8 cellular contexts compared by ENCODE assay signal in the genomic region with DNA sequence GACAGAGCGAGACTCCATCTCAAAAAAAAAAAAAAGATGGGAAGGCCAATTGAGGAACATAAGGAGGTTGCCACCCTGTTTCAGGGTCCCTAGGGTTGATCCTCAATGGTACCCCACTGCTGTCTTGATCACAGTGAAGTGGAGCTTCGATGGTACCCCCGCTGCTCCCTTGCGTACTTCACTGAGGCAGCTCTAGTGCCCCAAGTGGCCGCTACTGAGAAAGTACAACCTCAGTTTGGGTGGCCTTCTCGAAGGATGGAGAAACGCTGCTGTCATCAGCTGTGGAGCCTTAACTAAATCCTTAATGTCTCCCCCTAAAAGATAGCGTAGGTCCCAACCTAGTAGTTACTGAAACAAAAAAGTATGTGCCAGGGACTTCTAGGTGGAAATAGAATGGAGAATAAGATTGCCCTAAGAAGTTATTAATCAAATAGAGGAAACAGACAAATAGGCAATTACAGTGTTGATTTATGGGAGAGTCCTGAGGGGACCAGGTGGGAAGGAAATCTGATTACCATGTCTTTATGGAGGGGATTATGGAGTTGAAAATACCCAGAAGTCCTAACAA. TPM values are rescaled to one million over a fixed set of nuclear protein-coding genes. Genes with fewer than 3 reads are reported as not detected.
DNase-seq lines count a peak whose midpoint lies in the region; ATAC-seq and TF ChIP-seq lines count a peak whose summit lies in the region.

No MANE protein-coding gene starts in this region.

- no peaks in the 10 kb centered on the region for H3K79me2 ChIP-seq in H9 (ENCODE audit: insufficient read depth, low read length)
- no peaks in the 10 kb centered on the region for H3K79me2 ChIP-seq in OCI-LY3 (ENCODE audit: low read length)

- peak; percentile 18 to 68 (median 61) for DNase-seq in CD8-positive, alpha-beta T cell
- peak; percentile 58 for DNase-seq in H9
- DNase-seq in activated gamma-delta T cell treated with anti-CD3 and anti-CD28 coated beads, Interleukin-2, amount 50 U/mL, for 16 hours (ENCODE audit: low read depth): peak; percentile 37
- no peak for DNase-seq in Right ventricle myocardium superior
- DNase-seq in sigmoid colon: peak; percentile 72

- intact Hi-C loops in CD8-positive, alpha-beta T cell (cut with DNase I, micrococcal nuclease): no loop called here
- intact Hi-C loops in Right ventricle myocardium superior (cut with DNase I): no loop called here
- intact Hi-C loops in sigmoid colon (cut with DNase I): no loop called here

- H2BK120ac ChIP-seq in H9 (ENCODE audit: low read depth, low read length, poor library complexity, severe bottlenecking): no peak overlapping the region

- H2AK5ac ChIP-seq in H9 (ENCODE audit: insufficient read length, low read length): no peak overlapping the region

- H3K4me3 ChIP-seq in CD8-positive, alpha-beta T cell (ENCODE audit: low read depth, low read length): no peak overlapping the region
- H3K4me3 ChIP-seq in OCI-LY3 (ENCODE audit: low read length) (no peak overlapping the region), sigmoid colon (no peak overlapping the region)

- peaks cover 16% of the 10 kb centered on the region for H3K4me1 Mint-ChIP-seq in CD8-positive, alpha-beta T cell (ENCODE audit: low read depth)
- peaks cover 7 to 13% of the 10 kb centered on the region in 2 experiments for H3K4me1 Mint-ChIP-seq in H9

- H3K4me2 ChIP-seq in H9 (ENCODE audit: insufficient read depth, insufficient read length, low read length): no peak overlapping the region
- H3K4me2 ChIP-seq in OCI-LY3 (ENCODE audit: low read length): no peak overlapping the region

- peaks cover 18% of the 10 kb centered on the region for H3K4me1 ChIP-seq in CD8-positive, alpha-beta T cell (ENCODE audit: insufficient read depth, low read length)
- H3K4me1 ChIP-seq in H9 (ENCODE audit: insufficient read depth, low read length) (no peaks in the 10 kb centered on the region; the same call in 1 of the 2 replicates), OCI-LY3 (ENCODE audit: low read length) (peaks cover 8% of the 10 kb centered on the region), sigmoid colon (peaks cover 0 to 13% (median 11%) of the 10 kb centered on the region in 4 donors)

- H3T11ph ChIP-seq in H9 (ENCODE audit: low read length): no peak overlapping the region

- H3K27me3 Mint-ChIP-seq in CD8-positive, alpha-beta T cell (ENCODE audit: low read depth): no peaks in the 10 kb centered on the region
- H3K27me3 Mint-ChIP-seq in H9 (ENCODE audit: low read depth): peaks cover 17% of the 10 kb centered on the region

- no peak overlapping the region for H3K14ac ChIP-seq in H9 (ENCODE audit: insufficient read depth, low read length)

- H3K27ac Mint-ChIP-seq in CD8-positive, alpha-beta T cell: peak overlapping the region; percentile 25
- no peak overlapping the region for H3K27ac Mint-ChIP-seq in H9

- H3K9me3 ChIP-seq in CD8-positive, alpha-beta T cell (ENCODE audit: low read length): no peaks in the 10 kb centered on the region
- no peaks in the 10 kb centered on the region for H3K9me3 ChIP-seq in H9 (ENCODE audit: control insufficient read depth, low read depth, low read length)
- no peaks in the 10 kb centered on the region for H3K9me3 ChIP-seq in OCI-LY3 (ENCODE audit: insufficient read depth, low read length)
- H3K9me3 ChIP-seq in sigmoid colon: no peaks in the 10 kb centered on the region

- ATAC-seq in CD8-positive, alpha-beta T cell: peak; percentile 99
- ATAC-seq in Right ventricle myocardium superior (ENCODE audit: poor library complexity) (peak; percentile 68), HG02571 (IDR thresholded peaks at IDR 0.05; ENCODE audit: unreplicated experiment) (no peak), GM18511 (IDR thresholded peaks at IDR 0.05; ENCODE audit: unreplicated experiment) (no peak)

- peaks cover 2% of the 10 kb centered on the region for H3K23me2 ChIP-seq in H9 (ENCODE audit: insufficient read length, low read depth, low read length, poor library complexity, severe bottlenecking)

- WGBS in H9 (ENCODE audit: extremely low coverage, insufficient read length, low lambda C conversion rate): no CpG with 5 or more reads among the region's 8 CpGs
- WGBS in sigmoid colon, 2 donors: 17 to 19% methylated on average over 8 of the region's 8 CpGs

- no peak overlapping the region for H2BK12ac ChIP-seq in H9 (ENCODE audit: insufficient read length, low read depth, low read length)

- POLR2A ChIA-PET in CD8-positive, alpha-beta T cell (lab: Charles Lee): interaction anchor here (1.1 to 2.7 kb wide), 6 partner anchors 9 to 121 kb away, joined by 3 to 12 read pairs (median 4); partner anchors contain the start of genes CCDC107, CREB3 and RMRP

- TF ChIP-seq CTCF in CD8-positive, alpha-beta T cell (IDR thresholded peaks at IDR 0.05): peak; percentile 64
- peak; percentile 74 for TF ChIP-seq CTCF in H9 (conservative IDR thresholded peaks at IDR 0.05)
- TF ChIP-seq CTCF in OCI-LY3 (IDR thresholded peaks at IDR 0.05; ENCODE audit: low read depth, low read length): peak; percentile 54
- peak in 3 of 4 experiments; percentile 37 to 57 (median 42) for TF ChIP-seq CTCF in sigmoid colon (IDR thresholded peaks at IDR 0.05)

- no peaks in the 10 kb centered on the region for H3K27me3 ChIP-seq in CD8-positive, alpha-beta T cell (ENCODE audit: insufficient read depth, low read length)
- 0 out of 2 replicates have a peak, but pooled peaks cover 4% of the 10 kb centered on the region for H3K27me3 ChIP-seq in H9 (ENCODE audit: insufficient read depth, low read length)
- H3K27me3 ChIP-seq in OCI-LY3 (ENCODE audit: low read depth, low read length): no peaks in the 10 kb centered on the region
- no peaks in the 10 kb centered on the region for H3K27me3 ChIP-seq in sigmoid colon

- H2BK20ac ChIP-seq in H9 (ENCODE audit: low read depth, low read length, poor library complexity, severe bottlenecking): no peak overlapping the region

- TF ChIP-seq EP300 in sigmoid colon (IDR thresholded peaks at IDR 0.05): no peak

- no peaks in the 10 kb centered on the region for H3K9me3 Mint-ChIP-seq in CD8-positive, alpha-beta T cell
- no peaks in the 10 kb centered on the region; a peak in 2 of 5 replicates for H3K9me3 Mint-ChIP-seq in H9

- H3K79me1 ChIP-seq in H9 (ENCODE audit: insufficient read depth, low read depth, low read length, poor library complexity, severe bottlenecking): no peaks in the 10 kb centered on the region

- H2AFZ ChIP-seq in H9 (ENCODE audit: low read length) (no peak overlapping the region), OCI-LY3 (ENCODE audit: low read depth, low read length) (no peak overlapping the region)

- H3K18ac ChIP-seq in H9 (ENCODE audit: insufficient read length, low read depth, low read length): no peak overlapping the region

- no peak overlapping the region for H2BK15ac ChIP-seq in H9 (ENCODE audit: low read depth, low read length)

- no peak overlapping the region for H2BK5ac ChIP-seq in H9 (ENCODE audit: insufficient read length, low read length)

- H4K8ac ChIP-seq in H9 (replicated peaks; ENCODE audit: insufficient read length, low read depth, low read length): no peak overlapping the region

- no peak overlapping the region for H3K56ac ChIP-seq in H9 (ENCODE audit: insufficient read length, low read depth, low read length)

- no peak overlapping the region for H3K23ac ChIP-seq in H9 (ENCODE audit: insufficient read length, low read depth, low read length)

- peaks cover 35% of the 10 kb centered on the region for H3K36me3 Mint-ChIP-seq in CD8-positive, alpha-beta T cell
- peaks cover 9 to 25% (median 21%) of the 10 kb centered on the region in 3 experiments; a peak in 6 of 7 replicates for H3K36me3 Mint-ChIP-seq in H9 (ENCODE audit: insufficient read depth in 1 of 3, low read depth in 3 of 3)

- H3K36me3 ChIP-seq in CD8-positive, alpha-beta T cell (ENCODE audit: insufficient read depth, low read length): peaks cover 19% of the 10 kb centered on the region
- H3K36me3 ChIP-seq in OCI-LY3 (replicated peaks; ENCODE audit: low read depth, low read length) (peaks cover 15% of the 10 kb centered on the region), sigmoid colon (peaks cover 0 to 31% (median 17%) of the 10 kb centered on the region in 4 donors)

- H3K9ac ChIP-seq in H9 (ENCODE audit: extremely low read depth, insufficient read length, low read length) (no peak overlapping the region), OCI-LY3 (ENCODE audit: low read length) (no peak overlapping the region)

- no peak overlapping the region for H3K27ac ChIP-seq in CD8-positive, alpha-beta T cell (ENCODE audit: low read depth, low read length)
- H3K27ac ChIP-seq in H9 (ENCODE audit: insufficient read length, low read depth, low read length): no peak overlapping the region
- no peak overlapping the region for H3K27ac ChIP-seq in OCI-LY3 (ENCODE audit: low read length)
- no peak overlapping the region for H3K27ac ChIP-seq in sigmoid colon

- H4K91ac ChIP-seq in H9 (ENCODE audit: insufficient read length, low read depth, low read length): no peak overlapping the region

- no peak overlapping the region for H3K4ac ChIP-seq in H9 (ENCODE audit: low read depth, low read length)

- H4K5ac ChIP-seq in H9 (ENCODE audit: insufficient read length, low read depth, low read length): no peak overlapping the region

- H3K4me3 Mint-ChIP-seq in CD8-positive, alpha-beta T cell: no peak overlapping the region
- no peak overlapping the region for H3K4me3 Mint-ChIP-seq in H9

- CTCF ChIA-PET in CD8-positive, alpha-beta T cell (lab: Charles Lee): interaction anchor here (0.7 to 13.8 kb wide), 35 partner anchors 8 to 271 kb away, joined by 3 to 147 read pairs (median 5); partner anchors contain the start of genes ARHGEF39, CCDC107, GBA2 and RGP1

- no peaks in the 10 kb centered on the region for H4K20me1 ChIP-seq in H9 (ENCODE audit: control insufficient read depth, insufficient read depth, insufficient read length)
- H4K20me1 ChIP-seq in OCI-LY3 (ENCODE audit: insufficient read depth, low read length): no peaks in the 10 kb centered on the region

- TF ChIP-seq POLR2A in sigmoid colon (IDR thresholded peaks at IDR 0.05): no peak

RNA-seq across cellular contexts. Expression of gene TESK1, which starts 6.3 kb away (rescaled TPM):
- 10 to 100 TPM; 18.0 to 19.6 TPM for total RNA-seq in CD8-positive, alpha-beta T cell
- 28.1 and 28.6 TPM in 2 replicates for total RNA-seq in H9 (2021)
- total RNA-seq in Right ventricle myocardium superior: 25.0 TPM
- 10 to 100 TPM; 23.5 to 47.4 (median 29.2) TPM for total RNA-seq in sigmoid colon
- 10 to 100 TPM; 24.6 to 33.3 (median 27.0) TPM for polyA plus RNA-seq in sigmoid colon

RNA-seq across cellular contexts. Expression of gene CD72, which starts 6.9 kb away (rescaled TPM):
- total RNA-seq in CD8-positive, alpha-beta T cell: 1 to 10 TPM; 2.9 to 5.7 TPM
- total RNA-seq in H9 (2021) (3.3 and 3.9 TPM in 2 replicates), Right ventricle myocardium superior (0.59 TPM), sigmoid colon (1 to 10 TPM in 2 of 4 donors, under 1 TPM in 2; 0.36 to 8.0 (median 1.1) TPM)
- 10 to 100 TPM in 1 of 3 donors, 1 to 10 TPM in 2; 1.2 to 42.1 (median 1.4) TPM for polyA plus RNA-seq in sigmoid colon

RNA-seq across cellular contexts. Expression of gene SIT1, which starts 39.4 kb away (rescaled TPM):
- 10 to 100 TPM; 11.0 to 11.6 TPM for total RNA-seq in CD8-positive, alpha-beta T cell
- total RNA-seq in H9 (2021): 1.3 and 1.6 TPM in 2 replicates
- not detected for total RNA-seq in Right ventricle myocardium superior
- under 1 TPM in 2 of 4 donors, not detected in 2; 0.81 to 0.82 TPM for total RNA-seq in sigmoid colon
- 10 to 100 TPM in 1 of 3 donors, 1 to 10 TPM in 1, not detected in 1; 1.8 to 15.9 TPM for polyA plus RNA-seq in sigmoid colon

RNA-seq across cellular contexts. Expression of gene RMRP, which starts 46.5 kb away (rescaled TPM):
- over 10,000 TPM; 22,073 to 26,359 TPM for total RNA-seq in CD8-positive, alpha-beta T cell
- 18,417 and 20,652 TPM in 2 replicates for total RNA-seq in H9 (2021)
- total RNA-seq in Right ventricle myocardium superior: 19,155 TPM
- total RNA-seq in sigmoid colon: over 10,000 TPM in 2 of 4 donors, 1,000 to 10,000 TPM in 2; 2,523 to 26,387 (median 8,883) TPM
- polyA plus RNA-seq in sigmoid colon: 100 to 1,000 TPM in 1 of 3 donors, not detected in 2; 480 TPM

RNA-seq across cellular contexts. Expression of gene CCDC107, which starts 46.8 kb away (rescaled TPM):
- 1 to 10 TPM; 7.4 to 9.1 TPM for total RNA-seq in CD8-positive, alpha-beta T cell
- total RNA-seq in H9 (2021): 11.3 and 12.0 TPM in 2 replicates
- total RNA-seq in Right ventricle myocardium superior: 48.4 TPM
- total RNA-seq in sigmoid colon: 100 to 1,000 TPM in 1 of 4 donors, 10 to 100 TPM in 3; 70.6 to 112 (median 83.1) TPM
- 10 to 100 TPM; 21.3 to 28.8 (median 24.2) TPM for polyA plus RNA-seq in sigmoid colon

Comparison
In these comparisons a context has a peak if more than half of its experiments do, and no peak if none do; other contexts are left out.
1. ATAC-seq: peak in CD8-positive, alpha-beta T cell (single experiment) and Right ventricle myocardium superior (single experiment); none in HG02571 (single experiment) and GM18511 (single experiment).
2. Peak in every context shown above with its lines, with median percentiles within 50 percentile points of each other: CTCF ChIP-seq.